In genomic region chr3:71062920-71063767, GRCh38 we compare ENCODE assay signal across 9 cellular contexts.
DNase-seq lines count a peak whose midpoint lies in the region; ATAC-seq, FAIRE-seq and TF ChIP-seq lines count a peak whose summit lies in the region.
"Had no signal": no experiment of that assay in that cellular context is flagged by ENCODE, and none has a peak within 500 bp of the region (broad histone marks: within the 10 kb centered on the region; RNA-seq: fewer than 3 reads in every experiment).

No MANE protein-coding gene starts in this region.

- DNase-seq in NCI-H1105 treated with DMSO at 0.1 percent for 48 hours (lab: John Stamatoyannopoulos, UW) (peak; percentile 31), NCI-H1105 (lab: John Stamatoyannopoulos, UW) (no peak), SK-N-SH (peak; percentile 9), heart left ventricle (no peak), small intestine (peak; percentile 58), progenitor cell of endocrine pancreas (ENCODE audit: low spot score, unreplicated experiment) (no peak), DMS79 treated with DMSO at 0.1 percent for 48 hours (lab: John Stamatoyannopoulos, UW) (no peak)

- H3K36me3 Mint-ChIP-seq in progenitor cell of endocrine pancreas (ENCODE audit: insufficient read depth): no peaks in the 10 kb centered on the region

- H3K36me3 ChIP-seq in SK-N-SH (replicated peaks in 1 of 2; ENCODE audit: control insufficient read depth in 1 of 2, insufficient read depth in 2 of 2, low read length in 1 of 2) (no peaks in the 10 kb centered on the region), heart left ventricle (no peaks in the 10 kb centered on the region), small intestine (ENCODE audit: control insufficient read depth in 2 of 2, insufficient read depth in 2 of 2, low read length in 2 of 2) (no peaks in the 10 kb centered on the region)

- POLR2A ChIA-PET in SK-N-SH (lab: Yijun Ruan, JAX): interaction anchor here (0.9 kb wide), 1 partner anchor 11 kb away, joined by 5 read pairs; no protein-coding TSS in a partner anchor

- no peak for TF ChIP-seq CTCF in SK-N-SH (IDR thresholded peaks at IDR 0.05)
- TF ChIP-seq CTCF in heart left ventricle (IDR thresholded peaks at IDR 0.05): no peak
- TF ChIP-seq CTCF in progenitor cell of endocrine pancreas (IDR thresholded peaks at IDR 0.05; ENCODE audit: unreplicated experiment): no peak

- H2AFZ ChIP-seq in SK-N-SH (ENCODE audit: low read depth): no peak overlapping the region

- peaks cover 96% of the 10 kb centered on the region for H3K79me2 ChIP-seq in SK-N-SH (ENCODE audit: insufficient read depth)

- H3K27me3 Mint-ChIP-seq in progenitor cell of endocrine pancreas: no peaks in the 10 kb centered on the region

- ATAC-seq in HG02938 (IDR thresholded peaks at IDR 0.05; ENCODE audit: unreplicated experiment): peak; percentile 55
- ATAC-seq in heart left ventricle: peak in 2 of 4 donors; percentile 16 to 24

- no peak for TF ChIP-seq POLR2A in heart left ventricle (IDR thresholded peaks at IDR 0.05)

- H3K9me3 ChIP-seq in SK-N-SH (no peaks in the 10 kb centered on the region), heart left ventricle (no peaks in the 10 kb centered on the region), small intestine (ENCODE audit: control insufficient read depth, low read depth) (no peaks in the 10 kb centered on the region)

- H3K4me1 ChIP-seq in SK-N-SH (ENCODE audit: control insufficient read depth in 1 of 2, insufficient read depth in 2 of 2, low read depth in 1 of 2, low read length in 1 of 2) (peaks cover 30 to 52% of the 10 kb centered on the region in 2 experiments), heart left ventricle (peaks cover 5 to 77% (median 59%) of the 10 kb centered on the region in 12 donors), small intestine (ENCODE audit: control insufficient read depth in 2 of 2, insufficient read depth in 1 of 2, low read depth in 1 of 2, low read length in 1 of 2) (peaks cover 2 to 11% of the 10 kb centered on the region in 2 donors)

- no peaks in the 10 kb centered on the region for H3K9me2 ChIP-seq in SK-N-SH

- peak overlapping the region; percentile 47 to 97 for H3K27ac ChIP-seq in SK-N-SH (ENCODE audit: low read depth in 2 of 2, low read length in 1 of 2)
- H3K27ac ChIP-seq in heart left ventricle: peak overlapping the region; percentile 91 to 99 (median 97)
- peak overlapping the region; percentile 64 to 80 for H3K27ac ChIP-seq in small intestine (ENCODE audit: low read depth in 1 of 2, low read length in 1 of 2)
- H3K27ac ChIP-seq: C4-2B had no signal

- FAIRE-seq in small intestine (lab: Jason Lieb, UNC): peak; percentile 55

- no peak overlapping the region for H3K4me3 Mint-ChIP-seq in progenitor cell of endocrine pancreas (ENCODE audit: low read depth)

- H3K9ac ChIP-seq in SK-N-SH: peak overlapping the region; percentile 93

- TF ChIP-seq RAD21 in SK-N-SH (IDR thresholded peaks at IDR 0.05; ENCODE audit: low read length): no peak

- H3F3A ChIP-seq in SK-N-SH (replicated peaks; ENCODE audit: insufficient read depth): peaks cover 28% of the 10 kb centered on the region

- H3K27ac Mint-ChIP-seq in progenitor cell of endocrine pancreas: no peak overlapping the region

- peaks cover 51% of the 10 kb centered on the region for H3K4me1 Mint-ChIP-seq in progenitor cell of endocrine pancreas (ENCODE audit: low read depth)

- no peak for TF ChIP-seq EP300 in SK-N-SH (IDR thresholded peaks at IDR 0.05; ENCODE audit: borderline replicate concordance in 1 of 2, low read depth in 1 of 2, low read length in 1 of 2)

- CTCF ChIA-PET in SK-N-SH (lab: Yijun Ruan, JAX): interaction anchor here (0.7 to 1.6 kb wide), 5 partner anchors 7 to 532 kb away, joined by 3 to 4 read pairs (median 3); no protein-coding TSS in a partner anchor

- no peaks in the 10 kb centered on the region for H3K27me3 ChIP-seq in SK-N-SH (ENCODE audit: insufficient read depth)
- H3K27me3 ChIP-seq in heart left ventricle: no peaks in the 10 kb centered on the region
- no peaks in the 10 kb centered on the region for H3K27me3 ChIP-seq in small intestine (ENCODE audit: control insufficient read depth in 2 of 2, insufficient read depth in 2 of 2, low read length in 2 of 2)

- no peaks in the 10 kb centered on the region for H4K20me1 ChIP-seq in SK-N-SH (ENCODE audit: insufficient read depth)

- peak overlapping the region; percentile 96 for H3K4me2 ChIP-seq in SK-N-SH

- H3K4me3 ChIP-seq in SK-N-SH (ENCODE audit: low read depth in 2 of 2, low read length in 1 of 2): peak overlapping the region; percentile 70 to 71; a peak in 3 of 4 replicates
- H3K4me3 ChIP-seq in heart left ventricle: peak overlapping the region; percentile 28 to 87 (median 75)
- peak overlapping the region; percentile 14 to 65 for H3K4me3 ChIP-seq in small intestine (ENCODE audit: low read depth in 1 of 2, low read length in 2 of 2)

- WGBS in SK-N-SH (ENCODE audit: low lambda C conversion rate): 13% methylated on average over 6 of the region's 6 CpGs
- 4 to 10% (median 5%) methylated on average over 6 of the region's 6 CpGs for WGBS in heart left ventricle, 4 donors
- WGBS in small intestine, 3 donors: 12 to 18% (median 16%) methylated on average over 6 of the region's 6 CpGs

- intact Hi-C loops in heart left ventricle (cut with DNase I): loop anchor here in 8 of 10 donors (2.0 to 10.0 kb wide), 6 partner anchors 58 to 520 kb away; partner anchors contain the start of gene FOXP1 (in 5 of the 8)

- no peaks in the 10 kb centered on the region for H3K9me3 Mint-ChIP-seq in progenitor cell of endocrine pancreas (ENCODE audit: low read depth)

TF ChIP-seq in SK-N-SH, 30 proteins besides CTCF, POLR2A, EP300 and RAD21:
- TF ChIP-seq FOSL2 (IDR thresholded peaks at IDR 0.05; ENCODE audit: borderline replicate concordance, low read depth) (peak; percentile 80), USF2 (IDR thresholded peaks at IDR 0.05; ENCODE audit: borderline replicate concordance, low read depth, low read length) (no peak), TCF12 (IDR thresholded peaks at IDR 0.05) (peak; percentile 37), JUND (IDR thresholded peaks at IDR 0.05) (peak; percentile 71), PBX3 (IDR thresholded peaks at IDR 0.05) (peak; percentile 32; the same call in 1 of the 2 replicates), SIN3A (IDR thresholded peaks at IDR 0.05; ENCODE audit: borderline replicate concordance, low read depth, low read length) (no peak)

Comparison
In these comparisons a context has a peak if more than half of its experiments do, and no peak if none do; other contexts are left out.
1. DNase-seq: peak in NCI-H1105 treated with DMSO at 0.1 percent for 48 hours (single experiment), SK-N-SH (single experiment) and small intestine (single experiment); none in NCI-H1105 (single experiment), heart left ventricle (0 of 5), progenitor cell of endocrine pancreas (single experiment) and DMS79 treated with DMSO at 0.1 percent for 48 hours (single experiment).
2. Peak in every context shown above with its lines, with median percentiles within 50 percentile points of each other: H3K27ac ChIP-seq and H3K4me3 ChIP-seq.